Comparison of ENCODE assay signal across 22 cellular contexts in genomic region chr15:94882071-94882712, GRCh38.
"Had no signal": no experiment of that assay in that cellular context is flagged by ENCODE, and none has a peak within 500 bp of the region (broad histone marks: within the 10 kb centered on the region; RNA-seq: fewer than 3 reads in every experiment).

No MANE protein-coding gene starts in this region.

- H2AFZ ChIP-seq: neural progenitor cell had no signal

- H3K27ac ChIP-seq: coronary artery, esophagus muscularis mucosa, gastroesophageal sphincter, neural progenitor cell, pancreas, psoas muscle, right lobe of liver, spleen, testis, tibial nerve had no signal

- ATAC-seq: gastroesophageal sphincter; mucosa of descending colon; naive thymus-derived CD8-positive, alpha-beta T cell; pancreas; psoas muscle; stimulated activated naive B cell treated with anti-CD40 and anti-IgM and Interleukin-4, amounts not matched to agents 10 μg/mL and 1 μg/mL and 100 μg/mL, for 72 hours; stimulated activated naive CD8-positive, alpha-beta T cell treated with anti-CD3 and anti-CD28 coated beads, Interleukin-15, amount 100 ng/mL, for 72 hours had no signal

- DNase-seq: central memory CD4-positive, alpha-beta T cell; effector CD4-positive, alpha-beta T cell; kidney glomerular epithelial cell; mucosa of descending colon; naive thymus-derived CD8-positive, alpha-beta T cell; occipital lobe; psoas muscle; retina; right lobe of liver; spleen; stimulated activated CD4-positive, alpha-beta T cell treated with anti-CD3 and anti-CD28 coated beads, Interleukin-15, amount 100 ng/mL, for 24 hours; stimulated activated CD4-positive, alpha-beta T cell treated with anti-CD3 and anti-CD28 coated beads, Interleukin-1b, Interleukin-23, amount 100 ng/mL, for 48 hours; stimulated activated CD4-positive, alpha-beta T cell treated with anti-CD3 and anti-CD28 coated beads, Interleukin-4, amount 100 ng/mL, for 24 hours; stimulated activated naive B cell treated with anti-CD40 and anti-IgM and Interleukin-4, amounts not matched to agents 10 μg/mL and 1 μg/mL and 100 μg/mL, for 72 hours; stimulated activated naive CD8-positive, alpha-beta T cell treated with anti-CD3 and anti-CD28 coated beads, Interleukin-15, amount 100 ng/mL, for 72 hours; testis had no signal

- H3K36me3 Mint-ChIP-seq: naive thymus-derived CD8-positive, alpha-beta T cell; stimulated activated naive B cell treated with anti-CD40 and anti-IgM and Interleukin-4, amounts not matched to agents 10 μg/mL and 1 μg/mL and 100 μg/mL, for 72 hours had no signal

- H3K4me3 Mint-ChIP-seq: naive thymus-derived CD8-positive, alpha-beta T cell; neural progenitor cell; stimulated activated naive B cell treated with anti-CD40 and anti-IgM and Interleukin-4, amounts not matched to agents 10 μg/mL and 1 μg/mL and 100 μg/mL, for 72 hours; stimulated activated naive CD8-positive, alpha-beta T cell treated with anti-CD3 and anti-CD28 coated beads, Interleukin-15, amount 100 ng/mL, for 72 hours had no signal

- H3K4me1 ChIP-seq: esophagus muscularis mucosa, gastroesophageal sphincter, neural progenitor cell, pancreas, psoas muscle, right lobe of liver, spleen, testis, tibial nerve had no signal

- H3K9me3 ChIP-seq: mucosa of descending colon, pancreas, right lobe of liver, testis had no signal

- H3K27ac Mint-ChIP-seq: naive thymus-derived CD8-positive, alpha-beta T cell; neural progenitor cell; stimulated activated naive B cell treated with anti-CD40 and anti-IgM and Interleukin-4, amounts not matched to agents 10 μg/mL and 1 μg/mL and 100 μg/mL, for 72 hours; stimulated activated naive CD8-positive, alpha-beta T cell treated with anti-CD3 and anti-CD28 coated beads, Interleukin-15, amount 100 ng/mL, for 72 hours had no signal

- FAIRE-seq: pancreas had no signal

- H3K4me3 ChIP-seq: coronary artery, esophagus muscularis mucosa, gastroesophageal sphincter, mucosa of descending colon, neural progenitor cell, pancreas, psoas muscle, right lobe of liver, spleen, testis, tibial nerve had no signal

- H3K27me3 Mint-ChIP-seq: stimulated activated naive B cell treated with anti-CD40 and anti-IgM and Interleukin-4, amounts not matched to agents 10 μg/mL and 1 μg/mL and 100 μg/mL, for 72 hours; stimulated activated naive CD8-positive, alpha-beta T cell treated with anti-CD3 and anti-CD28 coated beads, Interleukin-15, amount 100 ng/mL, for 72 hours had no signal

- H3K36me3 ChIP-seq: esophagus muscularis mucosa, gastroesophageal sphincter, pancreas, right lobe of liver, spleen, tibial nerve had no signal

- H3K9ac ChIP-seq: neural progenitor cell had no signal

- H3K27me3 ChIP-seq: esophagus muscularis mucosa, gastroesophageal sphincter, neural progenitor cell, pancreas, right lobe of liver, spleen, testis, tibial nerve had no signal

- H3K4me1 Mint-ChIP-seq: naive thymus-derived CD8-positive, alpha-beta T cell; neural progenitor cell; stimulated activated naive B cell treated with anti-CD40 and anti-IgM and Interleukin-4, amounts not matched to agents 10 μg/mL and 1 μg/mL and 100 μg/mL, for 72 hours; stimulated activated naive CD8-positive, alpha-beta T cell treated with anti-CD3 and anti-CD28 coated beads, Interleukin-15, amount 100 ng/mL, for 72 hours had no signal

- H3K4me2 ChIP-seq: neural progenitor cell had no signal
